ENCODE assay signal across 1 cellular context in genomic region chr5:172048539-172049101, GRCh38.
TF ChIP-seq lines count a peak whose summit lies in the region.

No MANE protein-coding gene starts in this region.

TF ChIP-seq in H1, 55 proteins besides CTCF, POLR2A, EP300 and RAD21:
- no peak for TF ChIP-seq SIX5 (IDR thresholded peaks at IDR 0.05; ENCODE audit: low read depth, low read length)
- no peak for TF ChIP-seq RFX5 (IDR thresholded peaks at IDR 0.05; ENCODE audit: borderline replicate concordance, low read depth, low read length)
- no peak for TF ChIP-seq KDM5A (IDR thresholded peaks at IDR 0.05; ENCODE audit: low read length)
- no peak for TF ChIP-seq MAX (IDR thresholded peaks at IDR 0.05)
- no peak for TF ChIP-seq ZNF274 (IDR thresholded peaks at IDR 0.05; ENCODE audit: borderline replicate concordance, extremely low read depth, low read length)
- no peak for TF ChIP-seq TAF7 (optimal IDR thresholded peaks at IDR 0.05; ENCODE audit: borderline replicate concordance, low read depth, low read length)
- TF ChIP-seq USF2 (IDR thresholded peaks at IDR 0.05; ENCODE audit: low read length) = no peak
- no peak for TF ChIP-seq SUZ12 (IDR thresholded peaks at IDR 0.05; ENCODE audit: low read length)
- TF ChIP-seq BRCA1 (IDR thresholded peaks at IDR 0.05; ENCODE audit: low read depth, low read length) = no peak
- TF ChIP-seq POU5F1 (IDR thresholded peaks at IDR 0.05; ENCODE audit: low read depth, low read length) = no peak
- TF ChIP-seq CEBPB (IDR thresholded peaks at IDR 0.05; ENCODE audit: low read depth, low read length) = no peak
- TF ChIP-seq SP4 (IDR thresholded peaks at IDR 0.05; ENCODE audit: low read length) = no peak
- TF ChIP-seq TEAD4 (IDR thresholded peaks at IDR 0.05; ENCODE audit: low read depth, low read length) = no peak
- TF ChIP-seq E2F6 (IDR thresholded peaks at IDR 0.05) = no peak
- no peak for TF ChIP-seq MAFK (IDR thresholded peaks at IDR 0.05; ENCODE audit: low read depth, low read length)
- TF ChIP-seq BCL11A (IDR thresholded peaks at IDR 0.05; ENCODE audit: low read depth in 2 of 2, low read length in 2 of 2) = no peak
- TF ChIP-seq RNF2 (IDR thresholded peaks at IDR 0.05; ENCODE audit: borderline replicate concordance, low read depth, low read length, missing control alignments, poor library complexity, severe bottlenecking) = no peak
- TF ChIP-seq HDAC2 (IDR thresholded peaks at IDR 0.05; ENCODE audit: borderline replicate concordance in 1 of 2, low read depth in 2 of 2, low read length in 2 of 2) = no peak
- TF ChIP-seq SIN3A (conservative IDR thresholded peaks at IDR 0.05 in 1 of 2, IDR thresholded peaks at IDR 0.05 in 1 of 2; ENCODE audit: low read depth in 1 of 2, low read length in 2 of 2) = no peak
- TF ChIP-seq KDM4A (IDR thresholded peaks at IDR 0.05; ENCODE audit: low read depth, low read length, severe bottlenecking) = no peak
